In genomic region chr10:93894516-93895378, GRCh38 we compare ENCODE assay signal across 9 cellular contexts. TPM values are rescaled to one million over a fixed set of nuclear protein-coding genes. Genes with fewer than 3 reads are reported as not detected.
DNase-seq lines count a peak whose midpoint lies in the region; ATAC-seq and TF ChIP-seq lines count a peak whose summit lies in the region.
"Had no signal": no experiment of that assay in that cellular context is flagged by ENCODE, and none has a peak within 500 bp of the region (broad histone marks: within the 10 kb centered on the region; RNA-seq: fewer than 3 reads in every experiment).

No MANE protein-coding gene starts in this region.

- no peaks in the 10 kb centered on the region for H3K36me3 ChIP-seq in colonic mucosa
- H3K36me3 ChIP-seq in mucosa of stomach (ENCODE audit: control insufficient read depth, insufficient read depth, low read length), result no peaks in the 10 kb centered on the region

- ATAC-seq in GM18520 (IDR thresholded peaks at IDR 0.05; ENCODE audit: unreplicated experiment) (no peak), HG03565 (IDR thresholded peaks at IDR 0.05; ENCODE audit: unreplicated experiment) (no peak)

- H3K27ac ChIP-seq in colonic mucosa, result no peak overlapping the region

- peak overlapping the region; percentile 73 to 87 for H3K9ac ChIP-seq in colonic mucosa (ENCODE audit: low read depth in 2 of 2, low read length in 2 of 2)
- H3K9ac ChIP-seq in mucosa of stomach (ENCODE audit: low read length), result peak overlapping the region; percentile 74

- H3K4me1 ChIP-seq in colonic mucosa (no peaks in the 10 kb centered on the region), mucosa of stomach (ENCODE audit: control insufficient read depth, insufficient read depth, low read length) (no peaks in the 10 kb centered on the region)

- TF ChIP-seq CTCF in colonic mucosa (IDR thresholded peaks at IDR 0.05), result no peak

- DNase-seq in SIG-M5 treated with dmso at 0.1 percent for 504 hours (lab: John Stamatoyannopoulos, UW; ENCODE audit: unreplicated experiment) (peak; percentile 6), SIG-M5 (lab: John Stamatoyannopoulos, UW) (no peak), NCI-H69 (lab: John Stamatoyannopoulos, UW) (peak; percentile 21), colonic mucosa (no peak), DMS153 (lab: John Stamatoyannopoulos, UW) (no peak)
- DNase-seq: DND-41 had no signal

- intact Hi-C loops in colonic mucosa (cut with DNase I), result no loop called here

- H3K27me3 ChIP-seq in colonic mucosa (no peaks in the 10 kb centered on the region), mucosa of stomach (ENCODE audit: control insufficient read depth, insufficient read depth, low read length) (peaks cover 4% of the 10 kb centered on the region)

- H3K4me3 ChIP-seq in colonic mucosa (peak overlapping the region; percentile 89), mucosa of stomach (ENCODE audit: low read length) (peak overlapping the region; percentile 54)

- H3K9me3 ChIP-seq in colonic mucosa, result no peaks in the 10 kb centered on the region
- no peaks in the 10 kb centered on the region for H3K9me3 ChIP-seq in mucosa of stomach (ENCODE audit: control insufficient read depth, low read length)

RNA-seq across cellular contexts. Expression of gene SLC35G1, which starts 1.0 kb away (rescaled TPM):
- total RNA-seq in colonic mucosa, result 10 to 100 TPM; 13.4 TPM

Comparison
In these comparisons a context has a peak if more than half of its experiments do, and no peak if none do; other contexts are left out.
1. DNase-seq: peak in SIG-M5 treated with dmso at 0.1 percent for 504 hours (single experiment) and NCI-H69 (single experiment); none in SIG-M5 (single experiment), colonic mucosa (single experiment) and DMS153 (single experiment).